Comparison of ENCODE assay signal across 8 cellular contexts in genomic region chr17:27455914-27456680, GRCh38. TPM values are rescaled to one million over a fixed set of nuclear protein-coding genes. Genes with fewer than 3 reads are reported as not detected.
DNase-seq lines count a peak whose midpoint lies in the region; ATAC-seq and TF ChIP-seq lines count a peak whose summit lies in the region.

Gene KSR1 (plus strand): TSS chr17:27456448. CDS start chr17:27456644, 196 bp downstream.

- POLR2A ChIA-PET in activated CD8-positive, alpha-beta T cell treated with anti-CD3 and anti-CD28 coated beads for 36 hours (lab: Charles Lee): interaction anchor here (0.7 to 7.8 kb wide), 12 partner anchors 9 to 124 kb away, joined by 3 to 83 read pairs (median 4); no protein-coding TSS in a partner anchor

- peak; percentile 57 for TF ChIP-seq CTCF in AG09319 (IDR thresholded peaks at IDR 0.05; ENCODE audit: low read depth, low read length)
- TF ChIP-seq CTCF in activated CD8-positive, alpha-beta T cell treated with anti-CD3 and anti-CD28 coated beads for 36 hours (IDR thresholded peaks at IDR 0.05): peak; percentile 24

- H3K27ac Mint-ChIP-seq in activated CD8-positive, alpha-beta T cell treated with anti-CD3 and anti-CD28 coated beads for 36 hours: peak within 1 kb of the TSS; percentile 85

- TF ChIP-seq POLR2A in GM18951 (IDR thresholded peaks at IDR 0.05; ENCODE audit: extremely low read depth, insufficient read depth, insufficient read length): peak; percentile 84

- peak within 1 kb of the TSS; percentile 94 for H3K4me3 Mint-ChIP-seq in activated CD8-positive, alpha-beta T cell treated with anti-CD3 and anti-CD28 coated beads for 36 hours

- no peaks in the 10 kb centered on the region for H3K9me3 Mint-ChIP-seq in activated CD8-positive, alpha-beta T cell treated with anti-CD3 and anti-CD28 coated beads for 36 hours

- peaks cover 38% of the 10 kb centered on the region for H3K4me1 Mint-ChIP-seq in activated CD8-positive, alpha-beta T cell treated with anti-CD3 and anti-CD28 coated beads for 36 hours (ENCODE audit: low read depth)

- in situ Hi-C loops in GM18951 (cut with MboI; ENCODE audit: low sequenced_read_pairs, unreplicated experiment): no loop called here

- CTCF ChIA-PET in activated CD8-positive, alpha-beta T cell treated with anti-CD3 and anti-CD28 coated beads for 36 hours (lab: Charles Lee): interaction anchor here (0.8 to 5.6 kb wide), 14 partner anchors 10 to 195 kb away, joined by 3 to 40 read pairs (median 4); no protein-coding TSS in a partner anchor

- peak; percentile 81 for ATAC-seq in HG03196 (IDR thresholded peaks at IDR 0.05; ENCODE audit: unreplicated experiment)
- peak; percentile 93 for ATAC-seq in activated CD8-positive, alpha-beta T cell treated with anti-CD3 and anti-CD28 coated beads for 36 hours

- peaks cover 6% of the 10 kb centered on the region for H3K36me3 Mint-ChIP-seq in activated CD8-positive, alpha-beta T cell treated with anti-CD3 and anti-CD28 coated beads for 36 hours (ENCODE audit: low read depth)

- DNase-seq in AG09319 (ENCODE audit: extremely low read depth, low read depth) (peak; percentile 37), NCI-H748 treated with DMSO at 0.1 percent for 48 hours (lab: John Stamatoyannopoulos, UW) (peak; percentile 81), lung microvascular endothelial cell (ENCODE audit: low read depth in 2 of 2) (peak; percentile 77 to 84)
- peak; percentile 88 for DNase-seq in activated CD8-positive, alpha-beta T cell treated with anti-CD3 and anti-CD28 coated beads for 36 hours
- peak; percentile 77 for DNase-seq in effector CD4-positive, alpha-beta T cell
- DNase-seq in stimulated activated CD4-positive, alpha-beta T cell treated with anti-CD3 and anti-CD28 coated beads, TNF-alpha, amount 100 ng/mL, for 4 hours (ENCODE audit: low read depth in 3 of 3): peak; percentile 66 to 73 (median 70)

- peaks cover 3% of the 10 kb centered on the region for H3K27me3 Mint-ChIP-seq in activated CD8-positive, alpha-beta T cell treated with anti-CD3 and anti-CD28 coated beads for 36 hours

- intact Hi-C loops in activated CD8-positive, alpha-beta T cell treated with anti-CD3 and anti-CD28 coated beads for 36 hours (cut with micrococcal nuclease): loop anchor here (5.0 to 10.0 kb wide), 2 partner anchors 101 to 141 kb away; no protein-coding TSS in a partner anchor

RNA-seq across cellular contexts. Expression of gene KSR1, which starts in this region (rescaled TPM):
- 10 to 100 TPM; 53.9 to 58.2 TPM for total RNA-seq in activated CD8-positive, alpha-beta T cell treated with anti-CD3 and anti-CD28 coated beads for 36 hours
- 7.2 and 18.1 TPM in 2 replicates for total RNA-seq in lung microvascular endothelial cell

Comparison
In these comparisons a context has a peak if more than half of its experiments do, and no peak if none do; other contexts are left out.
1. Peak in every context shown above with its lines: DNase-seq and ATAC-seq.
2. DNase-seq: peak in every context shown above with its lines; median percentile 88 in activated CD8-positive, alpha-beta T cell treated with anti-CD3 and anti-CD28 coated beads for 36 hours; 81 in NCI-H748 treated with DMSO at 0.1 percent for 48 hours; 80 in lung microvascular endothelial cell; 77 in effector CD4-positive, alpha-beta T cell; 70 in stimulated activated CD4-positive, alpha-beta T cell treated with anti-CD3 and anti-CD28 coated beads, TNF-alpha, amount 100 ng/mL, for 4 hours; 37 in AG09319.